ENCODE assay signal across 1 cellular context in genomic region chr20:44394520-44395182, GRCh38.
TF ChIP-seq lines count a peak whose summit lies in the region.

No MANE protein-coding gene starts in this region.

TF ChIP-seq in HepG2, 621 proteins besides CTCF, POLR2A, EP300 and RAD21 (continued from another document and continues in another):
- TF ChIP-seq PBX3 (CRISPR knock-in tag; IDR thresholded peaks at IDR 0.05; ENCODE audit: borderline replicate concordance) (0 out of 2 replicates have a peak, but pooled peaks have one; percentile 52), TEF (CRISPR knock-in tag; IDR thresholded peaks at IDR 0.05) (peak; percentile 100), ADNP (CRISPR knock-in tag; IDR thresholded peaks at IDR 0.05) (peak; percentile 76; the same call in 1 of the 2 replicates), ZBTB10 (CRISPR knock-in tag; IDR thresholded peaks at IDR 0.05; ENCODE audit: borderline replicate concordance) (peak; percentile 100), HOXA7 (CRISPR knock-in tag; IDR thresholded peaks at IDR 0.05) (no peak), SNAPC5 (CRISPR knock-in tag; IDR thresholded peaks at IDR 0.05; ENCODE audit: borderline replicate concordance) (no peak; the same call in 1 of the 2 replicates), ZNF597 (CRISPR knock-in tag; IDR thresholded peaks at IDR 0.05) (no peak; the same call in 1 of the 2 replicates), NFE2L1 (CRISPR knock-in tag; IDR thresholded peaks at IDR 0.05; ENCODE audit: borderline replicate concordance) (peak; percentile 96; the same call in 1 of the 2 replicates), MXD3 (CRISPR knock-in tag; IDR thresholded peaks at IDR 0.05) (peak; percentile 78; the same call in 1 of the 2 replicates), ATRX (CRISPR knock-in tag; IDR thresholded peaks at IDR 0.05; ENCODE audit: borderline replicate concordance) (no peak), THYN1 (CRISPR knock-in tag; IDR thresholded peaks at IDR 0.05; ENCODE audit: borderline replicate concordance, low read depth) (peak; percentile 71; the same call in 1 of the 2 replicates), ZNF382 (CRISPR knock-in tag; IDR thresholded peaks at IDR 0.05; ENCODE audit: borderline replicate concordance) (no peak), PRPF4 (IDR thresholded peaks at IDR 0.05; ENCODE audit: low read depth, low read length, poor library complexity, severe bottlenecking) (no peak), SALL1 (CRISPR knock-in tag; IDR thresholded peaks at IDR 0.05) (peak; percentile 99), BHLHE40 (IDR thresholded peaks at IDR 0.05; ENCODE audit: low read length) (peak; percentile 70), NR1H2 (CRISPR knock-in tag; IDR thresholded peaks at IDR 0.05; ENCODE audit: borderline replicate concordance, low read depth) (peak; percentile 86; the same call in 1 of the 2 replicates), PAWR (CRISPR knock-in tag; IDR thresholded peaks at IDR 0.05; ENCODE audit: borderline replicate concordance) (no peak), ZNF564 (CRISPR knock-in tag; IDR thresholded peaks at IDR 0.05) (peak; percentile 95), ZNF563 (CRISPR knock-in tag; IDR thresholded peaks at IDR 0.05) (peak; percentile 87), ZNF44 (CRISPR knock-in tag; IDR thresholded peaks at IDR 0.05) (no peak), SOX13 (IDR thresholded peaks at IDR 0.05) (peak; percentile 94), SOX13 (CRISPR knock-in tag; conservative IDR thresholded peaks at IDR 0.05 in 1 of 2, IDR thresholded peaks at IDR 0.05 in 1 of 2) (peak in 1 of 2 experiments; percentile 96; a peak in 2 of 4 replicates), ZNF639 (CRISPR knock-in tag; conservative IDR thresholded peaks at IDR 0.05) (no peak; the same call in 1 of the 2 replicates), RCOR2 (CRISPR knock-in tag; IDR thresholded peaks at IDR 0.05) (peak; percentile 99), NFIC (IDR thresholded peaks at IDR 0.05; ENCODE audit: low read length) (peak; percentile 99), ELF1 (CRISPR knock-in tag; IDR thresholded peaks at IDR 0.05) (peak; percentile 78), MZF1 (CRISPR knock-in tag; IDR thresholded peaks at IDR 0.05; ENCODE audit: borderline replicate concordance) (peak; percentile 99), SCMH1 (CRISPR knock-in tag; IDR thresholded peaks at IDR 0.05; ENCODE audit: borderline replicate concordance) (no peak), SMC3 (IDR thresholded peaks at IDR 0.05; ENCODE audit: low read length) (peak; percentile 58; the same call in 1 of the 2 replicates), YEATS2 (CRISPR knock-in tag; IDR thresholded peaks at IDR 0.05; ENCODE audit: borderline replicate concordance) (peak; percentile 85), ZZZ3 (CRISPR knock-in tag; IDR thresholded peaks at IDR 0.05; ENCODE audit: borderline replicate concordance) (no peak; the same call in 1 of the 2 replicates), ZNF784 (CRISPR knock-in tag; IDR thresholded peaks at IDR 0.05; ENCODE audit: borderline replicate concordance) (peak; percentile 58; the same call in 1 of the 2 replicates), KIAA2018 (CRISPR knock-in tag; IDR thresholded peaks at IDR 0.05; ENCODE audit: borderline replicate concordance) (peak; percentile 55; the same call in 1 of the 2 replicates), HHEX (CRISPR knock-in tag; IDR thresholded peaks at IDR 0.05) (peak; percentile 97), GABPB1 (CRISPR knock-in tag; IDR thresholded peaks at IDR 0.05) (peak; percentile 68), DNMT1 (CRISPR knock-in tag; IDR thresholded peaks at IDR 0.05) (no peak; the same call in 1 of the 2 replicates), ZNF333 (CRISPR knock-in tag; IDR thresholded peaks at IDR 0.05; ENCODE audit: borderline replicate concordance) (0 out of 2 replicates have a peak, but pooled peaks have one; percentile 82), CBX1 (IDR thresholded peaks at IDR 0.05; ENCODE audit: low read depth) (peak; percentile 43)
- TF ChIP-seq, protein P1, sequence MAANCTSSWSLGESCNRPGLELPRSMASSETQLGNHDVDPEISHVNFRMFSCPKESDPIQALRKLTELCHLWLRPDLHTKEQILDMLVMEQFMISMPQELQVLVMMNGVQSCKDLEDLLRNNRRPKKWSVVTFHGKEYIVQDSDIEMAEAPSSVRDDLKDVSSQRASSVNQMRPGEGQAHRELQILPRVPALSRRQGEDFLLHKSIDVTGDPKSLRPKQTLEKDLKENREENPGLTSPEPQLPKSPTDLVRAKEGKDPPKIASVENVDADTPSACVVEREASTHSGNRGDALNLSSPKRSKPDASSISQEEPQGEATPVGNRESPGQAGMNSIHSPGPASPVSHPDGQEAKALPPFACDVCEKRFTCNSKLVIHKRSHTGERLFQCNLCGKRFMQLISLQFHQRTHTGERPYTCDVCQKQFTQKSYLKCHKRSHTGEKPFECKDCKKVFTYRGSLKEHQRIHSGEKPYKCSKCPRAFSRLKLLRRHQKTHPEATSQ (CRISPR knock-in tag; IDR thresholded peaks at IDR 0.05; ENCODE audit: borderline replicate concordance) = peak; percentile 96; the same call in 1 of the 2 replicates
- TF ChIP-seq, protein P2, sequence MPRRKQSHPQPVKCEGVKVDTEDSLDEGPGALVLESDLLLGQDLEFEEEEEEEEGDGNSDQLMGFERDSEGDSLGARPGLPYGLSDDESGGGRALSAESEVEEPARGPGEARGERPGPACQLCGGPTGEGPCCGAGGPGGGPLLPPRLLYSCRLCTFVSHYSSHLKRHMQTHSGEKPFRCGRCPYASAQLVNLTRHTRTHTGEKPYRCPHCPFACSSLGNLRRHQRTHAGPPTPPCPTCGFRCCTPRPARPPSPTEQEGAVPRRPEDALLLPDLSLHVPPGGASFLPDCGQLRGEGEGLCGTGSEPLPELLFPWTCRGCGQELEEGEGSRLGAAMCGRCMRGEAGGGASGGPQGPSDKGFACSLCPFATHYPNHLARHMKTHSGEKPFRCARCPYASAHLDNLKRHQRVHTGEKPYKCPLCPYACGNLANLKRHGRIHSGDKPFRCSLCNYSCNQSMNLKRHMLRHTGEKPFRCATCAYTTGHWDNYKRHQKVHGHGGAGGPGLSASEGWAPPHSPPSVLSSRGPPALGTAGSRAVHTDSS (CRISPR knock-in tag; conservative IDR thresholded peaks at IDR 0.05) = peak; percentile 72; the same call in 1 of the 2 replicates
